Comparison of ENCODE assay signal across 8 cellular contexts in genomic region chr3:64685800-64686445, GRCh38. TPM values are rescaled to one million over a fixed set of nuclear protein-coding genes. Genes with fewer than 3 reads are reported as not detected.
A peak's percentile ranks its signal among the peaks of the same experiment; 100 is the strongest.
DNase-seq lines count a peak whose midpoint lies in the region; ATAC-seq and TF ChIP-seq lines count a peak whose summit lies in the region.

No MANE protein-coding gene starts in this region.

- intact Hi-C loops in upper lobe of right lung (cut with DNase I), result no loop called here

- 0 to 1% methylated on average over 41 to 42 of the region's 42 CpGs for WGBS in esophagus, 2 donors
- WGBS in mesodermal cell (ENCODE audit: insufficient coverage in 2 of 2), 2 experiments, result 0 to 1% methylated on average over 21 to 37 of the region's 42 CpGs

- no peaks in the 10 kb centered on the region for H4K20me1 ChIP-seq in Karpas-422 (ENCODE audit: insufficient read depth, low read depth, low read length)

- H3K9ac ChIP-seq in Karpas-422 (ENCODE audit: low read length), result no peak overlapping the region

- ATAC-seq in upper lobe of right lung (peak; percentile 93), GM19351 (IDR thresholded peaks at IDR 0.05; ENCODE audit: unreplicated experiment) (no peak)

- H3K9me3 ChIP-seq in SJSA1 (replicated peaks) (no peaks in the 10 kb centered on the region), esophagus (ENCODE audit: control insufficient read depth in 2 of 2, insufficient read depth in 1 of 2, low read depth in 1 of 2, low read length in 1 of 2) (no peaks in the 10 kb centered on the region), mesodermal cell (ENCODE audit: control insufficient read depth, low read length) (no peaks in the 10 kb centered on the region), upper lobe of right lung (no peaks in the 10 kb centered on the region), Karpas-422 (ENCODE audit: low read length) (peaks cover 7% of the 10 kb centered on the region; the same call in 1 of the 2 replicates)

- DNase-seq in SIG-M5 treated with dmso at 0.1 percent for 504 hours (lab: John Stamatoyannopoulos, UW; ENCODE audit: unreplicated experiment) (peak; percentile 83), SIG-M5 (lab: John Stamatoyannopoulos, UW) (no peak), SJSA1 (ENCODE audit: low read depth in 1 of 2, low spot score in 2 of 2) (peak; percentile 90 to 91), upper lobe of right lung (peak; percentile 95), Karpas-422 (no peak)

- peak; percentile 49 for TF ChIP-seq CTCF in upper lobe of right lung (IDR thresholded peaks at IDR 0.05)

- H3K4me1 ChIP-seq in SJSA1 (replicated peaks) (peaks cover 10% of the 10 kb centered on the region; the same call in 1 of the 2 replicates), esophagus (ENCODE audit: control insufficient read depth in 2 of 2, insufficient read depth in 2 of 2, low read length in 1 of 2) (peaks cover 0 to 2% of the 10 kb centered on the region in 2 donors), mesodermal cell (ENCODE audit: control insufficient read depth, insufficient read depth, low read length, poor library complexity, severe bottlenecking) (peaks cover 14% of the 10 kb centered on the region), upper lobe of right lung (peaks cover 6% of the 10 kb centered on the region), Karpas-422 (ENCODE audit: low read length) (no peaks in the 10 kb centered on the region)

- H3K27ac ChIP-seq in SJSA1 (peak overlapping the region; percentile 55), esophagus (ENCODE audit: low read depth in 2 of 2, low read length in 1 of 2) (peak overlapping the region; percentile 85 to 88), mesodermal cell (ENCODE audit: low read depth, low read length, severe bottlenecking) (peak overlapping the region; percentile 94), upper lobe of right lung (peak overlapping the region; percentile 95), Karpas-422 (ENCODE audit: low read length) (no peak overlapping the region)

- H3K9me2 ChIP-seq in Karpas-422 (replicated peaks; ENCODE audit: insufficient read depth, low read length), result no peaks in the 10 kb centered on the region

- H3K36me3 ChIP-seq in SJSA1 (peaks cover 3% of the 10 kb centered on the region; the same call in 1 of the 2 replicates), esophagus (ENCODE audit: control insufficient read depth in 2 of 2, insufficient read depth in 2 of 2, low read length in 1 of 2) (no peaks in the 10 kb centered on the region), mesodermal cell (ENCODE audit: control insufficient read depth, insufficient read depth, low read length) (peaks cover 34% of the 10 kb centered on the region), upper lobe of right lung (no peaks in the 10 kb centered on the region), Karpas-422 (ENCODE audit: insufficient read depth, low read length) (no peaks in the 10 kb centered on the region)

- no peak overlapping the region for H2AFZ ChIP-seq in Karpas-422 (ENCODE audit: low read length)

- H3K4me3 ChIP-seq in SJSA1, result peak overlapping the region; percentile 50
- peak overlapping the region; percentile 56 to 67 for H3K4me3 ChIP-seq in esophagus (ENCODE audit: low read depth in 1 of 2, low read length in 2 of 2)
- peak overlapping the region; percentile 68 for H3K4me3 ChIP-seq in mesodermal cell (ENCODE audit: extremely low read depth, insufficient read depth, low read length, poor library complexity, severe bottlenecking)
- H3K4me3 ChIP-seq in upper lobe of right lung, result peak overlapping the region; percentile 74
- no peak overlapping the region for H3K4me3 ChIP-seq in Karpas-422 (ENCODE audit: low read length)

- no peaks in the 10 kb centered on the region for H3K79me2 ChIP-seq in Karpas-422 (ENCODE audit: low read length)

- H3K27me3 ChIP-seq in SJSA1 (replicated peaks) (no peaks in the 10 kb centered on the region), esophagus (ENCODE audit: control insufficient read depth in 1 of 2, insufficient read depth in 2 of 2, low read length in 2 of 2) (no peaks in the 10 kb centered on the region), upper lobe of right lung (no peaks in the 10 kb centered on the region), Karpas-422 (ENCODE audit: low read length) (no peaks in the 10 kb centered on the region)

- H3K4me2 ChIP-seq in Karpas-422 (ENCODE audit: low read depth, low read length, poor library complexity, severe bottlenecking), result no peak overlapping the region

RNA-seq across cellular contexts. Expression of gene ADAMTS9, which starts 1.9 kb away (rescaled TPM):
- 4.0 and 5.6 TPM in 2 replicates for total RNA-seq in SJSA1 (2014; rRNA removed; shearing (Covaris generic))
- polyA plus RNA-seq in esophagus, result 1 to 10 TPM; 3.1 to 3.3 TPM
- 100 TPM for polyA plus RNA-seq in mesodermal cell (2013, experiment 1 of 2)
- polyA plus RNA-seq in mesodermal cell (2013, experiment 2 of 2), result 101 TPM
- total RNA-seq in upper lobe of right lung, result 30.1 TPM
- total RNA-seq in Karpas-422 (2014; rRNA removed; shearing (Covaris generic); ENCODE audit: low replicate concordance), result not detected in 2 replicates

Comparison
In these comparisons a context has a peak if more than half of its experiments do, and no peak if none do; other contexts are left out.
1. DNase-seq: peak in SIG-M5 treated with dmso at 0.1 percent for 504 hours (single experiment), SJSA1 (2 of 2) and upper lobe of right lung (single experiment); none in SIG-M5 (single experiment) and Karpas-422 (single experiment).